Comparison of ENCODE assay signal across 15 cellular contexts in genomic region chr7:134537273-134537781, GRCh38. TPM values are rescaled to one million over a fixed set of nuclear protein-coding genes. Genes with fewer than 3 reads are reported as not detected.
"Had no signal": no experiment of that assay in that cellular context is flagged by ENCODE, and none has a peak within 500 bp of the region (broad histone marks: within the 10 kb centered on the region; RNA-seq: fewer than 3 reads in every experiment).

No MANE protein-coding gene starts in this region.

RNA-seq across cellular contexts. Expression of gene AKR1B10, which starts 10.0 kb away (rescaled TPM):
- total RNA-seq: activated naive CD4-positive, alpha-beta T cell treated with anti-CD3 and anti-CD28 coated beads for 36 hours; activated naive CD4-positive, alpha-beta T cell treated with anti-CD3 and anti-CD28 coated beads, Interleukin-2, amount 50 U/mL, for 72 hours; activated naive CD8-positive, alpha-beta T cell treated with anti-CD3 and anti-CD28 coated beads for 36 hours; activated naive CD8-positive, alpha-beta T cell treated with anti-CD3 and anti-CD28 coated beads, Interleukin-2, amount 10 ng/mL, durations not matched to agents 7 days and 5 days; activated T-cell treated with anti-CD3 and anti-CD28 coated beads, Interleukin-2, amount 50 U/mL, for 72 hours; activated T-helper 1 cell treated with anti-CD3 and anti-CD28 coated beads, Interleukin-12 subunit alpha, Interleukin-12 subunit beta, Interleukin-2, Interleukin-4 antibody, amounts not matched to agents 30 ng/mL and 10 ng/mL and 1 ng/mL, durations not matched to agents 14 hours and 24 hours and 36 hours; activated T-helper 17 cell treated with anti-CD3 and anti-CD28 coated beads, Interleukin-2, amount 50 U/mL, for 72 hours; activated T-helper 2 cell treated with anti-CD3 and anti-CD28 coated beads, Interferon-gamma antibody, Interleukin-2, Interleukin-4, amounts not matched to agents 10 μg/mL and 5 μg/mL and 100 μg/mL, durations not matched to agents 14 hours and 24 hours and 36 hours; ascending aorta; cardiac septum; chondrocyte had no signal

RNA-seq across cellular contexts. Expression of gene AKR1B15, which starts 11.6 kb away (rescaled TPM):
- total RNA-seq: activated naive CD4-positive, alpha-beta T cell treated with anti-CD3 and anti-CD28 coated beads for 36 hours; activated naive CD4-positive, alpha-beta T cell treated with anti-CD3 and anti-CD28 coated beads, Interleukin-2, amount 50 U/mL, for 72 hours; activated naive CD8-positive, alpha-beta T cell treated with anti-CD3 and anti-CD28 coated beads for 36 hours; activated naive CD8-positive, alpha-beta T cell treated with anti-CD3 and anti-CD28 coated beads, Interleukin-2, amount 10 ng/mL, durations not matched to agents 7 days and 5 days; activated T-cell treated with anti-CD3 and anti-CD28 coated beads, Interleukin-2, amount 50 U/mL, for 4 hours; activated T-cell treated with anti-CD3 and anti-CD28 coated beads, Interleukin-2, amount 50 U/mL, for 72 hours; activated T-helper 1 cell treated with anti-CD3 and anti-CD28 coated beads, Interleukin-12 subunit alpha, Interleukin-12 subunit beta, Interleukin-2, Interleukin-4 antibody, amounts not matched to agents 30 ng/mL and 10 ng/mL and 1 ng/mL, durations not matched to agents 14 hours and 24 hours and 36 hours; activated T-helper 17 cell treated with anti-CD3 and anti-CD28 coated beads, Interleukin-2, amount 50 U/mL, for 72 hours; activated T-helper 2 cell treated with anti-CD3 and anti-CD28 coated beads, Interferon-gamma antibody, Interleukin-2, Interleukin-4, amounts not matched to agents 10 μg/mL and 5 μg/mL and 100 μg/mL, durations not matched to agents 14 hours and 24 hours and 36 hours; ascending aorta; astrocyte; cardiac septum; cerebellum; chondrocyte had no signal
- polyA plus RNA-seq: aorta had no signal
